ENCODE assay signal across 9 cellular contexts in genomic region chr1:207645632-207646081, GRCh38.
DNase-seq lines count a peak whose midpoint lies in the region; ATAC-seq, FAIRE-seq and TF ChIP-seq lines count a peak whose summit lies in the region.
"Had no signal": no experiment of that assay in that cellular context is flagged by ENCODE, and none has a peak within 500 bp of the region (broad histone marks: within the 10 kb centered on the region; RNA-seq: fewer than 3 reads in every experiment).

No MANE protein-coding gene starts in this region.

- no peak for FAIRE-seq in urothelium cell line (lab: Jason Lieb, UNC)

- H3K9me3 ChIP-seq in RWPE2 (ENCODE audit: severe bottlenecking) = peaks cover 2% of the 10 kb centered on the region

- no peak overlapping the region for H3K27ac ChIP-seq in RWPE2 (ENCODE audit: poor library complexity, severe bottlenecking)

- TF ChIP-seq CTCF in RWPE2 (IDR thresholded peaks at IDR 0.05; ENCODE audit: poor library complexity, severe bottlenecking) (no peak), fibroblast of pulmonary artery (IDR thresholded peaks at IDR 0.05; ENCODE audit: low read length, missing control alignments) (no peak), retinal pigment epithelial cell (conservative IDR thresholded peaks at IDR 0.05; ENCODE audit: low read depth, low read length) (no peak)

- peaks cover 7% of the 10 kb centered on the region for H3K27me3 ChIP-seq in RWPE2 (ENCODE audit: insufficient read depth, poor library complexity, severe bottlenecking)

- H3K4me1 ChIP-seq in RWPE2 (ENCODE audit: insufficient read depth, poor library complexity, severe bottlenecking) = no peaks in the 10 kb centered on the region

- no peak for ATAC-seq in RWPE2 (ENCODE audit: low read depth)

- peak overlapping the region; percentile 39 for H3K4me3 ChIP-seq in RWPE2 (ENCODE audit: severe bottlenecking)
- peak overlapping the region; percentile 65 for H3K4me3 ChIP-seq in fibroblast of pulmonary artery (replicated peaks; ENCODE audit: low read depth, low read length)
- peak overlapping the region; percentile 64 for H3K4me3 ChIP-seq in retinal pigment epithelial cell (ENCODE audit: low read length)

- DNase-seq in COLO668 (lab: John Stamatoyannopoulos, UW; ENCODE audit: unreplicated experiment) = peak; percentile 74
- peak; percentile 46 for DNase-seq in RWPE2 (ENCODE audit: low spot score)
- no peak for DNase-seq in fibroblast of pulmonary artery (ENCODE audit: low read depth)
- no peak for DNase-seq in retinal pigment epithelial cell (ENCODE audit: low read depth)
- DNase-seq in RKO (ENCODE audit: low spot score) = no peak
- DNase-seq in urothelium cell line (ENCODE audit: low spot score) = no peak
- no peak for DNase-seq in CD1c-positive myeloid dendritic cell (ENCODE audit: extremely low spot score)
- no peak for DNase-seq in SIG-M5 treated with dmso at 0.1 percent for 504 hours (lab: John Stamatoyannopoulos, UW; ENCODE audit: unreplicated experiment)
- DNase-seq: cerebellar nuclear complex had no signal

- H3K36me3 ChIP-seq in RWPE2 (ENCODE audit: low read depth) = no peaks in the 10 kb centered on the region

Comparison
In these comparisons a context has a peak if more than half of its experiments do, and no peak if none do; other contexts are left out.
1. DNase-seq: peak in COLO668 (single experiment) and RWPE2 (single experiment); none in fibroblast of pulmonary artery (single experiment), retinal pigment epithelial cell (single experiment), RKO (single experiment), urothelium cell line (single experiment), CD1c-positive myeloid dendritic cell (single experiment) and SIG-M5 treated with dmso at 0.1 percent for 504 hours (single experiment).
2. Peak in every context shown above with its lines, with median percentiles within 50 percentile points of each other: H3K4me3 ChIP-seq.